ENCODE assay signal across 8 cellular contexts in genomic region chr2:84631047-84631446, GRCh38.
DNase-seq lines count a peak whose midpoint lies in the region; ATAC-seq and TF ChIP-seq lines count a peak whose summit lies in the region.

No MANE protein-coding gene starts in this region.

- no peak overlapping the region for H3K4me3 Mint-ChIP-seq in activated CD8-positive, alpha-beta memory T cell treated with anti-CD3 and anti-CD28 coated beads, Interleukin-2, amount 10 ng/mL, durations not matched to agents 7 days and 5 days

- H3K9me3 Mint-ChIP-seq in activated CD8-positive, alpha-beta memory T cell treated with anti-CD3 and anti-CD28 coated beads, Interleukin-2, amount 10 ng/mL, durations not matched to agents 7 days and 5 days (ENCODE audit: low read depth): no peaks in the 10 kb centered on the region

- DNase-seq in activated CD8-positive, alpha-beta memory T cell treated with anti-CD3 and anti-CD28 coated beads, Interleukin-2, amount 10 ng/mL, durations not matched to agents 7 days and 5 days: no peak
- no peak for DNase-seq in activated CD8-positive, alpha-beta memory T cell treated with anti-CD3 and anti-CD28 coated beads, Interleukin-2, amount 50 U/mL, for 4 hours
- DNase-seq in SK-MEL-5 (ENCODE audit: low read depth, low spot score) (peak; percentile 77), fibroblast of the aortic adventitia (ENCODE audit: low read depth) (peak; percentile 55), renal cortical epithelial cell (ENCODE audit: low read depth) (peak; percentile 77), islet precursor cell (no peak)

- CTCF ChIA-PET in activated CD8-positive, alpha-beta memory T cell treated with anti-CD3 and anti-CD28 coated beads, Interleukin-2, amount 10 ng/mL, durations not matched to agents 7 days and 5 days (lab: Charles Lee): interaction anchor here (1.2 kb wide), 1 partner anchor 139 kb away, joined by 3 read pairs; no protein-coding TSS in a partner anchor

- H3K27me3 Mint-ChIP-seq in activated CD8-positive, alpha-beta memory T cell treated with anti-CD3 and anti-CD28 coated beads, Interleukin-2, amount 10 ng/mL, durations not matched to agents 7 days and 5 days: no peaks in the 10 kb centered on the region

- in situ Hi-C loops in SK-MEL-5 (cut with HindIII; ENCODE audit: low pct_unique_long_range_greater_than_20kb, low sequenced_read_pairs): no loop called here

- H3K4me1 Mint-ChIP-seq in activated CD8-positive, alpha-beta memory T cell treated with anti-CD3 and anti-CD28 coated beads, Interleukin-2, amount 10 ng/mL, durations not matched to agents 7 days and 5 days: peaks cover 20% of the 10 kb centered on the region

- peak; percentile 36 for ATAC-seq in activated CD8-positive, alpha-beta memory T cell treated with anti-CD3 and anti-CD28 coated beads, Interleukin-2, amount 10 ng/mL, durations not matched to agents 7 days and 5 days
- ATAC-seq in HG02938 (IDR thresholded peaks at IDR 0.05; ENCODE audit: unreplicated experiment) (peak; percentile 63), GM18867 (IDR thresholded peaks at IDR 0.05; ENCODE audit: unreplicated experiment) (no peak)

- no peak overlapping the region for H3K27ac Mint-ChIP-seq in activated CD8-positive, alpha-beta memory T cell treated with anti-CD3 and anti-CD28 coated beads, Interleukin-2, amount 10 ng/mL, durations not matched to agents 7 days and 5 days

- H3K36me3 Mint-ChIP-seq in activated CD8-positive, alpha-beta memory T cell treated with anti-CD3 and anti-CD28 coated beads, Interleukin-2, amount 10 ng/mL, durations not matched to agents 7 days and 5 days: no peaks in the 10 kb centered on the region

- H3K4me3 ChIP-seq in fibroblast of the aortic adventitia (ENCODE audit: low read depth, low read length): no peak overlapping the region

- TF ChIP-seq CTCF in fibroblast of the aortic adventitia (IDR thresholded peaks at IDR 0.05; ENCODE audit: insufficient read depth, low read length): peak; percentile 63

Comparison
In these comparisons a context has a peak if more than half of its experiments do, and no peak if none do; other contexts are left out.
1. DNase-seq: peak in SK-MEL-5 (single experiment), fibroblast of the aortic adventitia (single experiment) and renal cortical epithelial cell (single experiment); none in activated CD8-positive, alpha-beta memory T cell treated with anti-CD3 and anti-CD28 coated beads, Interleukin-2, amount 10 ng/mL, durations not matched to agents 7 days and 5 days (single experiment), activated CD8-positive, alpha-beta memory T cell treated with anti-CD3 and anti-CD28 coated beads, Interleukin-2, amount 50 U/mL, for 4 hours (single experiment) and islet precursor cell (single experiment).